27 cellular contexts compared by ENCODE assay signal in genomic region chr19:40175820-40176219, GRCh38. TPM values are rescaled to one million over a fixed set of nuclear protein-coding genes. Genes with fewer than 3 reads are reported as not detected.
A peak's percentile ranks its signal among the peaks of the same experiment; 100 is the strongest.
DNase-seq lines count a peak whose midpoint lies in the region; ATAC-seq and TF ChIP-seq lines count a peak whose summit lies in the region.
"Had no signal": no experiment of that assay in that cellular context is flagged by ENCODE, and none has a peak within 500 bp of the region (broad histone marks: within the 10 kb centered on the region; RNA-seq: fewer than 3 reads in every experiment).

No MANE protein-coding gene starts in this region.

- no peak for TF ChIP-seq POLR2A in heart left ventricle (IDR thresholded peaks at IDR 0.05)

- no peaks in the 10 kb centered on the region for H3K36me3 ChIP-seq in left ventricle myocardium inferior
- no peaks in the 10 kb centered on the region for H3K36me3 ChIP-seq in heart left ventricle
- H3K36me3 ChIP-seq: BE2C, BLaER1 had no signal

- no peak for TF ChIP-seq CTCF in left ventricle myocardium inferior (IDR thresholded peaks at IDR 0.05; ENCODE audit: borderline replicate concordance)
- TF ChIP-seq CTCF in heart left ventricle (IDR thresholded peaks at IDR 0.05) = no peak

- peaks cover 14% of the 10 kb centered on the region for H3K27me3 ChIP-seq in left ventricle myocardium inferior (ENCODE audit: low read depth)
- H3K27me3 ChIP-seq in right cardiac atrium (ENCODE audit: control insufficient read depth, insufficient read depth) = no peaks in the 10 kb centered on the region
- H3K27me3 ChIP-seq in heart left ventricle = no peaks in the 10 kb centered on the region
- H3K27me3 ChIP-seq: BLaER1 had no signal

- no peaks in the 10 kb centered on the region for H3K9me3 ChIP-seq in left ventricle myocardium inferior (replicated peaks)
- no peaks in the 10 kb centered on the region for H3K9me3 ChIP-seq in right cardiac atrium (ENCODE audit: control insufficient read depth, low read length)
- no peaks in the 10 kb centered on the region for H3K9me3 ChIP-seq in heart left ventricle
- H3K9me3 ChIP-seq: BE2C had no signal

- H3K4me1 ChIP-seq in left ventricle myocardium inferior (peaks cover 8% of the 10 kb centered on the region), right cardiac atrium (ENCODE audit: control insufficient read depth, insufficient read depth, low read length) (no peaks in the 10 kb centered on the region), heart left ventricle (peaks cover 0 to 3% (median 0%) of the 10 kb centered on the region in 12 donors)
- H3K4me1 ChIP-seq: BE2C had no signal

- intact Hi-C loops in Right ventricle myocardium superior (cut with DNase I) = no loop called here
- intact Hi-C loops in left ventricle myocardium inferior (cut with micrococcal nuclease) = no loop called here
- intact Hi-C loops in right cardiac atrium (cut with DNase I) = no loop called here
- intact Hi-C loops in heart left ventricle (cut with DNase I) = no loop called here

- WGBS in right cardiac atrium = 48% methylated on average over 5 of the region's 5 CpGs
- WGBS in heart left ventricle, 4 donors = 42 to 53% (median 48%) methylated on average over 5 of the region's 5 CpGs

- ATAC-seq in Right ventricle myocardium superior (ENCODE audit: poor library complexity) (peak; percentile 53), right cardiac atrium (peak in 1 of 2 donors; percentile 41), heart left ventricle (no peak)
- ATAC-seq: GM12878 had no signal

- H3K27ac ChIP-seq in left ventricle myocardium inferior (replicated peaks) (no peak overlapping the region), right cardiac atrium (ENCODE audit: low read length) (no peak overlapping the region), heart left ventricle (no peak overlapping the region)
- H3K27ac ChIP-seq: BLaER1 had no signal

- no peak for DNase-seq in Right ventricle myocardium superior
- DNase-seq in left ventricle myocardium inferior = no peak
- DNase-seq in right cardiac atrium = peak in 2 of 3 donors; percentile 33 to 71
- DNase-seq in heart left ventricle = no peak
- DNase-seq in NCI-H526 (lab: John Stamatoyannopoulos, UW) = no peak
- DNase-seq: 8988T; ACHN; BE2C; C1 segment of cervical spinal cord; CD4-positive, alpha-beta memory T cell; CD4-positive, CD25-positive, alpha-beta regulatory T cell; CD8-positive, alpha-beta memory T cell; COR-L47; DMS 273 treated with DMSO at 0.1 percent for 48 hours; DMS153; DMS53; DMS79; DND-41; EL; GDM1 had no signal

- H3K4me3 ChIP-seq in left ventricle myocardium inferior = no peak overlapping the region
- H3K4me3 ChIP-seq in right cardiac atrium (ENCODE audit: low read length) = no peak overlapping the region
- no peak overlapping the region for H3K4me3 ChIP-seq in heart left ventricle
- H3K4me3 ChIP-seq: BLaER1, GM12878 had no signal

RNA-seq across cellular contexts. Expression of gene MAP3K10, which starts 15.4 kb away (rescaled TPM):
- 18.1 TPM for total RNA-seq in Right ventricle myocardium superior
- total RNA-seq in left ventricle myocardium inferior = 17.1 TPM
- total RNA-seq in right cardiac atrium = 10 to 100 TPM; 16.9 to 22.6 (median 20.2) TPM
- polyA plus RNA-seq in right cardiac atrium = 25.3 TPM
- 10 to 100 TPM; 13.7 to 30.7 (median 15.6) TPM for total RNA-seq in heart left ventricle
- polyA plus RNA-seq in heart left ventricle = 10 to 100 TPM; 16.4 to 32.8 TPM

RNA-seq across cellular contexts. Expression of gene TTC9B, which starts 42.4 kb away (rescaled TPM):
- total RNA-seq in Right ventricle myocardium superior (not detected), left ventricle myocardium inferior (not detected), right cardiac atrium (not detected), heart left ventricle (not detected)
- polyA plus RNA-seq in right cardiac atrium (0.11 TPM), heart left ventricle (not detected)
- total RNA-seq: A673; CD4-positive, alpha-beta memory T cell; CD4-positive, CD25-positive, alpha-beta regulatory T cell; CD8-positive, alpha-beta memory T cell; Daoy; G401; GM12878 had no signal
- polyA plus RNA-seq: AG04450; CD14-positive monocyte; CD4-positive, alpha-beta memory T cell; CD4-positive, CD25-positive, alpha-beta regulatory T cell; CD8-positive, alpha-beta memory T cell had no signal

RNA-seq across cellular contexts. Expression of gene CCNP, which starts 50.7 kb away (rescaled TPM):
- total RNA-seq in Right ventricle myocardium superior (not detected), left ventricle myocardium inferior (0.30 TPM), right cardiac atrium (under 1 TPM; 0.23 to 0.41 (median 0.30) TPM), heart left ventricle (under 1 TPM in 2 of 9 donors, not detected in 7; 0.21 to 0.75 TPM)
- polyA plus RNA-seq in right cardiac atrium (0.25 TPM), heart left ventricle (not detected)
- total RNA-seq: Daoy, G401 had no signal
- polyA plus RNA-seq: CD14-positive monocyte; CD4-positive, alpha-beta memory T cell; CD8-positive, alpha-beta memory T cell had no signal

Comparison
In these comparisons a context has a peak if more than half of its experiments do, and no peak if none do; other contexts are left out.
1. DNase-seq: peak in right cardiac atrium (2 of 3); none in Right ventricle myocardium superior (single experiment), left ventricle myocardium inferior (single experiment), heart left ventricle (0 of 5) and NCI-H526 (0 of 2).